In genomic region chr14:89391123-89391522, GRCh38 we compare ENCODE assay signal across 1 cellular context.
TF ChIP-seq lines count a peak whose summit lies in the region.

No MANE protein-coding gene starts in this region.

TF ChIP-seq in HepG2, 621 proteins besides CTCF, POLR2A, EP300 and RAD21 (continued from another document and continues in another):
- TF ChIP-seq HNF4G (IDR thresholded peaks at IDR 0.05; ENCODE audit: borderline replicate concordance, low read depth, low read length) (peak; percentile 4; the same call in 1 of the 2 replicates), HNF4G (CRISPR knock-in tag; IDR thresholded peaks at IDR 0.05; ENCODE audit: borderline replicate concordance, low read depth) (no peak), KAT8 (CRISPR knock-in tag; IDR thresholded peaks at IDR 0.05) (peak; percentile 63; the same call in 1 of the 2 replicates), TOPORS (CRISPR knock-in tag; IDR thresholded peaks at IDR 0.05) (no peak), E2F1 (CRISPR knock-in tag; IDR thresholded peaks at IDR 0.05) (no peak), JUNB (CRISPR knock-in tag; IDR thresholded peaks at IDR 0.05; ENCODE audit: borderline replicate concordance) (peak; percentile 93), NFYB (CRISPR knock-in tag; IDR thresholded peaks at IDR 0.05) (no peak), ZBTB4 (CRISPR knock-in tag; IDR thresholded peaks at IDR 0.05; ENCODE audit: borderline replicate concordance) (no peak), KDM5A (IDR thresholded peaks at IDR 0.05; ENCODE audit: borderline replicate concordance, low read length) (no peak), JUN (CRISPR knock-in tag; IDR thresholded peaks at IDR 0.05) (peak; percentile 88; the same call in 1 of the 2 replicates), KDM6A (CRISPR knock-in tag; IDR thresholded peaks at IDR 0.05; ENCODE audit: low read depth) (peak; percentile 31; the same call in 1 of the 2 replicates), PAWR (CRISPR knock-in tag; IDR thresholded peaks at IDR 0.05; ENCODE audit: borderline replicate concordance) (no peak), ZNF292 (CRISPR knock-in tag; IDR thresholded peaks at IDR 0.05; ENCODE audit: borderline replicate concordance, low read depth) (no peak), MYC (CRISPR knock-in tag; IDR thresholded peaks at IDR 0.05; ENCODE audit: borderline replicate concordance) (no peak), ZNF781 (CRISPR knock-in tag; IDR thresholded peaks at IDR 0.05; ENCODE audit: borderline replicate concordance, not compliant biosample characterization) (no peak), ZNF253 (CRISPR knock-in tag; IDR thresholded peaks at IDR 0.05; ENCODE audit: borderline replicate concordance) (no peak), IKZF1 (IDR thresholded peaks at IDR 0.05) (no peak), FOXJ3 (CRISPR knock-in tag; IDR thresholded peaks at IDR 0.05; ENCODE audit: borderline replicate concordance) (no peak), MTA3 (CRISPR knock-in tag; IDR thresholded peaks at IDR 0.05) (no peak), RBFOX2 (IDR thresholded peaks at IDR 0.05; ENCODE audit: low read depth, low read length) (no peak; the same call in 1 of the 2 replicates), ZNF143 (CRISPR knock-in tag; IDR thresholded peaks at IDR 0.05) (no peak), KLF16 (CRISPR knock-in tag; IDR thresholded peaks at IDR 0.05) (0 out of 4 replicates have a peak, but pooled peaks of 1 of the 2 experiments have one; percentile 41), PRDM10 (CRISPR knock-in tag; IDR thresholded peaks at IDR 0.05; ENCODE audit: low read depth) (no peak), ZNF263 (CRISPR knock-in tag; IDR thresholded peaks at IDR 0.05) (no peak), TEAD2 (CRISPR knock-in tag; IDR thresholded peaks at IDR 0.05) (no peak), FOXA3 (CRISPR knock-in tag; IDR thresholded peaks at IDR 0.05) (peak; percentile 78), ZNF710 (CRISPR knock-in tag; IDR thresholded peaks at IDR 0.05; ENCODE audit: borderline replicate concordance) (no peak), ARID4A (CRISPR knock-in tag; IDR thresholded peaks at IDR 0.05; ENCODE audit: borderline replicate concordance) (no peak; the same call in 1 of the 2 replicates), PRPF4 (IDR thresholded peaks at IDR 0.05; ENCODE audit: low read depth, low read length, poor library complexity, severe bottlenecking) (no peak), ZBTB25 (CRISPR knock-in tag; IDR thresholded peaks at IDR 0.05) (no peak), MNT (IDR thresholded peaks at IDR 0.05) (no peak), AGO1 (IDR thresholded peaks at IDR 0.05; ENCODE audit: low read depth, low read length, poor library complexity, severe bottlenecking) (no peak), RELA (CRISPR knock-in tag; IDR thresholded peaks at IDR 0.05) (no peak), PCBP2 (optimal IDR thresholded peaks at IDR 0.05; ENCODE audit: low read depth, low read length, poor library complexity, severe bottlenecking) (no peak), TBX2 (CRISPR knock-in tag; IDR thresholded peaks at IDR 0.05; ENCODE audit: borderline replicate concordance) (peak; percentile 87), POLR2G (IDR thresholded peaks at IDR 0.05; ENCODE audit: low read depth, low read length) (peak; percentile 35; the same call in 1 of the 2 replicates), DNMT1 (CRISPR knock-in tag; IDR thresholded peaks at IDR 0.05) (no peak), IRX3 (CRISPR knock-in tag; IDR thresholded peaks at IDR 0.05; ENCODE audit: borderline replicate concordance, low read depth) (no peak), ZNF512 (CRISPR knock-in tag; IDR thresholded peaks at IDR 0.05) (no peak), CHD2 (IDR thresholded peaks at IDR 0.05; ENCODE audit: low read depth, low read length) (no peak), TEAD3 (CRISPR knock-in tag; optimal IDR thresholded peaks at IDR 0.05; ENCODE audit: borderline replicate concordance) (peak; percentile 77), YEATS4 (CRISPR knock-in tag; IDR thresholded peaks at IDR 0.05; ENCODE audit: borderline replicate concordance) (no peak), KDM1A (CRISPR knock-in tag; IDR thresholded peaks at IDR 0.05) (no peak)
